ENCODE assay signal across 1 cellular context in the genomic region with DNA sequence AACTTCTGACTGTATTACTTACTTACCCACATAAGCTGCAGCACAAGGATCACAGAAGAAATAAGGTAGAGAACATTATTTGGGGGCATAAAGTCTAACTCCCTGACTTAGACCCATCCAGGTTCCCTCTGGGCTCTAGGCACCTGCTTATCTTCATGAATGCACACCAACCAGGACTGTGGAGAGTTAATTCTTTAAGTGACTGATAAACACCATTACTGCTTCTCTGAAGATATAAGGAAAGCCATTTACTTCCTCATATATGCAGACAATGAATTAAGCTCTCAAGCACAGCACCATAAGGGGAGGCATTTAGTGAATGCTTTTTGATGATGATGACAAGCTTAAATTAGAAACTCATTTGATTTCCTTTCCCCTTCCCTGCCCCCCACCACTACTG.
TF ChIP-seq lines count a peak whose summit lies in the region.

No MANE protein-coding gene starts in this region.

TF ChIP-seq in K562, 482 proteins besides CTCF, POLR2A, EP300 and RAD21 (continued from another document):
- TF ChIP-seq TEAD4 (IDR thresholded peaks at IDR 0.05; ENCODE audit: low read length) (peak; percentile 68), TEAD4 (CRISPR knock-in tag; IDR thresholded peaks at IDR 0.05; ENCODE audit: borderline replicate concordance) (no peak), KLF16 (IDR thresholded peaks at IDR 0.05) (peak; percentile 23; the same call in 1 of the 2 replicates), ZNF282 (CRISPR knock-in tag; IDR thresholded peaks at IDR 0.05) (no peak), ARID1B (IDR thresholded peaks at IDR 0.05) (peak; percentile 38; the same call in 1 of the 2 replicates), TRIM24 (IDR thresholded peaks at IDR 0.05) (0 out of 4 replicates have a peak, but pooled peaks of 1 of the 2 experiments have one; percentile 19), TCF3 (CRISPR knock-in tag; IDR thresholded peaks at IDR 0.05) (peak; percentile 70), RHOXF2B (CRISPR knock-in tag; conservative IDR thresholded peaks at IDR 0.05) (no peak)
- TF ChIP-seq, protein P1, sequence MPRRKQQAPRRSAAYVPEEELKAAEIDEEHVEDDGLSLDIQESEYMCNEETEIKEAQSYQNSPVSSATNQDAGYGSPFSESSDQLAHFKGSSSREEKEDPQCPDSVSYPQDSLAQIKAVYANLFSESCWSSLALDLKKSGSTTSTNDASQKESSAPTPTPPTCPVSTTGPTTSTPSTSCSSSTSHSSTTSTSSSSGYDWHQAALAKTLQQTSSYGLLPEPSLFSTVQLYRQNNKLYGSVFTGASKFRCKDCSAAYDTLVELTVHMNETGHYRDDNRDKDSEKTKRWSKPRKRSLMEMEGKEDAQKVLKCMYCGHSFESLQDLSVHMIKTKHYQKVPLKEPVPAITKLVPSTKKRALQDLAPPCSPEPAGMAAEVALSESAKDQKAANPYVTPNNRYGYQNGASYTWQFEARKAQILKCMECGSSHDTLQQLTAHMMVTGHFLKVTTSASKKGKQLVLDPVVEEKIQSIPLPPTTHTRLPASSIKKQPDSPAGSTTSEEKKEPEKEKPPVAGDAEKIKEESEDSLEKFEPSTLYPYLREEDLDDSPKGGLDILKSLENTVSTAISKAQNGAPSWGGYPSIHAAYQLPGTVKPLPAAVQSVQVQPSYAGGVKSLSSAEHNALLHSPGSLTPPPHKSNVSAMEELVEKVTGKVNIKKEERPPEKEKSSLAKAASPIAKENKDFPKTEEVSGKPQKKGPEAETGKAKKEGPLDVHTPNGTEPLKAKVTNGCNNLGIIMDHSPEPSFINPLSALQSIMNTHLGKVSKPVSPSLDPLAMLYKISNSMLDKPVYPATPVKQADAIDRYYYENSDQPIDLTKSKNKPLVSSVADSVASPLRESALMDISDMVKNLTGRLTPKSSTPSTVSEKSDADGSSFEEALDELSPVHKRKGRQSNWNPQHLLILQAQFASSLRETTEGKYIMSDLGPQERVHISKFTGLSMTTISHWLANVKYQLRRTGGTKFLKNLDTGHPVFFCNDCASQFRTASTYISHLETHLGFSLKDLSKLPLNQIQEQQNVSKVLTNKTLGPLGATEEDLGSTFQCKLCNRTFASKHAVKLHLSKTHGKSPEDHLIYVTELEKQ (CRISPR knock-in tag; IDR thresholded peaks at IDR 0.05): no peak
